Comparison of ENCODE assay signal across 1 cellular context in the genomic region with DNA sequence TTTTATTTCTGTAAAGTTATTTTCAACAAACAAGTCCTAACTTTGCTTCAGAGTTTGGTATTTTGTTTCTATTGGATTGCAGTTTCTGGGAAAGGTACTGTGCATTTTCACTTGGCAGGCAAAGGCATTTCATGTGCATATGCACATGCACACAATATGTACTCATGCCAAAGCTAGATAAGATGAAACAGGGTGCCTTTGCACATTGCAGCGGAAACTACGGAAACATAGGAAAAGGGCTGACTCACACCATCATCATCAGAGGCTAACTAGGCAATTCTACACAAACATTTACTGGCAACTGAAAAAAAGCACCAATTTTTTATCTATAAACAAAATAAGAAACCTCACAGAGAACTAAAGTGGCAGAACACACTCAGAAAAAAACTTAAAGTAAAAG.
A peak's percentile ranks its signal among the peaks of the same experiment; 100 is the strongest.
TF ChIP-seq lines count a peak whose summit lies in the region.

No MANE protein-coding gene starts in this region.

TF ChIP-seq in K562, 482 proteins besides CTCF, POLR2A, EP300 and RAD21 (continued from another document and continues in another):
- TF ChIP-seq PURB (CRISPR knock-in tag; IDR thresholded peaks at IDR 0.05; ENCODE audit: low read depth) (no peak), BACH1 (tag; IDR thresholded peaks at IDR 0.05) (0 out of 2 replicates have a peak, but pooled peaks have one; percentile 45), IRF2 (CRISPR knock-in tag; IDR thresholded peaks at IDR 0.05) (no peak), EWSR1 (IDR thresholded peaks at IDR 0.05; ENCODE audit: borderline replicate concordance, low read depth, partially characterized antibody) (no peak), MCM7 (IDR thresholded peaks at IDR 0.05) (no peak), RFX5 (IDR thresholded peaks at IDR 0.05; ENCODE audit: low read depth, low read length) (no peak), SIN3A (IDR thresholded peaks at IDR 0.05; ENCODE audit: borderline replicate concordance in 2 of 2, control insufficient read depth in 1 of 2, low read depth in 2 of 2, low read length in 2 of 2) (0 out of 4 replicates have a peak, but pooled peaks of 1 of the 2 experiments have one; percentile 24), FOXK1 (CRISPR knock-in tag; IDR thresholded peaks at IDR 0.05; ENCODE audit: borderline replicate concordance) (no peak), POU5F1 (IDR thresholded peaks at IDR 0.05; ENCODE audit: borderline replicate concordance, low read depth, low read length, partially characterized antibody) (no peak), ZNF696 (CRISPR knock-in tag; conservative IDR thresholded peaks at IDR 0.05) (no peak), ZNF175 (CRISPR knock-in tag; IDR thresholded peaks at IDR 0.05; ENCODE audit: low read depth) (no peak), ETV1 (tag; conservative IDR thresholded peaks at IDR 0.05; ENCODE audit: low read depth) (peak; percentile 67; the same call in 1 of the 2 replicates), LCOR (CRISPR knock-in tag; IDR thresholded peaks at IDR 0.05) (no peak), ZNF140 (CRISPR knock-in tag; IDR thresholded peaks at IDR 0.05) (no peak), ZNF3 (CRISPR knock-in tag; IDR thresholded peaks at IDR 0.05) (no peak), SRSF1 (IDR thresholded peaks at IDR 0.05; ENCODE audit: low read depth, low read length) (no peak), TBL1XR1 (IDR thresholded peaks at IDR 0.05; ENCODE audit: low read length in 2 of 2) (no peak), ZNF830 (CRISPR knock-in tag; IDR thresholded peaks at IDR 0.05) (no peak), FOS (IDR thresholded peaks at IDR 0.05; ENCODE audit: extremely low read depth, insufficient read length) (peak; percentile 20), ZFP1 (CRISPR knock-in tag; IDR thresholded peaks at IDR 0.05) (no peak), RBM22 (IDR thresholded peaks at IDR 0.05; ENCODE audit: low read depth, low read length, poor library complexity, severe bottlenecking) (no peak), ZNF764 (CRISPR knock-in tag; IDR thresholded peaks at IDR 0.05; ENCODE audit: low read depth) (no peak), PRMT5 (CRISPR knock-in tag; IDR thresholded peaks at IDR 0.05) (no peak), NBN (IDR thresholded peaks at IDR 0.05; ENCODE audit: low read depth) (0 out of 2 replicates have a peak, but pooled peaks have one; percentile 34), ZFX (CRISPR knock-in tag; IDR thresholded peaks at IDR 0.05) (no peak), ZBTB17 (CRISPR knock-in tag; IDR thresholded peaks at IDR 0.05) (no peak), RFX7 (CRISPR knock-in tag; IDR thresholded peaks at IDR 0.05) (no peak), PYGO2 (tag; IDR thresholded peaks at IDR 0.05) (no peak), SRF (CRISPR knock-in tag; IDR thresholded peaks at IDR 0.05) (no peak), PCBP1 (IDR thresholded peaks at IDR 0.05; ENCODE audit: low read depth, low read length, poor library complexity, severe bottlenecking) (no peak), WHSC1 (IDR thresholded peaks at IDR 0.05; ENCODE audit: low read length) (no peak), GATA2 (CRISPR knock-in tag; IDR thresholded peaks at IDR 0.05) (peak; percentile 64), SMARCA4 (IDR thresholded peaks at IDR 0.05) (peak; percentile 80), ERF (CRISPR knock-in tag; IDR thresholded peaks at IDR 0.05) (no peak), HDAC1 (IDR thresholded peaks at IDR 0.05) (no peak), SMAD1 (IDR thresholded peaks at IDR 0.05; ENCODE audit: low read depth, low read length, partially characterized antibody) (no peak), RHOXF2B (CRISPR knock-in tag; conservative IDR thresholded peaks at IDR 0.05) (no peak), ZNF253 (CRISPR knock-in tag; conservative IDR thresholded peaks at IDR 0.05) (no peak), HDAC6 (IDR thresholded peaks at IDR 0.05; ENCODE audit: low read depth, low read length) (no peak), STAG1 (CRISPR knock-in tag; IDR thresholded peaks at IDR 0.05; ENCODE audit: borderline replicate concordance) (no peak), RBFOX2 (IDR thresholded peaks at IDR 0.05; ENCODE audit: low read depth, low read length) (no peak), HIVEP1 (CRISPR knock-in tag; IDR thresholded peaks at IDR 0.05) (no peak), ZNF23 (CRISPR knock-in tag; IDR thresholded peaks at IDR 0.05) (no peak), GABPB1 (CRISPR knock-in tag; IDR thresholded peaks at IDR 0.05) (no peak), JUNB (CRISPR knock-in tag; conservative IDR thresholded peaks at IDR 0.05) (no peak), ZC3H4 (CRISPR knock-in tag; IDR thresholded peaks at IDR 0.05; ENCODE audit: borderline replicate concordance) (no peak), ZFP36 (IDR thresholded peaks at IDR 0.05; ENCODE audit: low read depth, low read length, partially characterized antibody) (no peak), SRSF7 (optimal IDR thresholded peaks at IDR 0.05; ENCODE audit: low read depth, low read length) (no peak), CC2D1A (IDR thresholded peaks at IDR 0.05) (peak; percentile 50; the same call in 1 of the 2 replicates), CBX3 (IDR thresholded peaks at IDR 0.05; ENCODE audit: borderline replicate concordance in 1 of 2, low read length in 2 of 2) (peak in 1 of 2 experiments; percentile 87; a peak in 1 of 3 replicates), ZNF282 (CRISPR knock-in tag; IDR thresholded peaks at IDR 0.05) (no peak), SRSF9 (IDR thresholded peaks at IDR 0.05; ENCODE audit: borderline replicate concordance, low read depth, low read length) (no peak), SUPT5H (IDR thresholded peaks at IDR 0.05) (no peak), TCFL5 (CRISPR knock-in tag; conservative IDR thresholded peaks at IDR 0.05) (no peak), MTA1 (IDR thresholded peaks at IDR 0.05; ENCODE audit: borderline replicate concordance) (no peak), POLR2B (IDR thresholded peaks at IDR 0.05; ENCODE audit: low read depth, partially characterized antibody) (no peak), CEBPG (CRISPR knock-in tag; IDR thresholded peaks at IDR 0.05) (no peak), CEBPG (tag; conservative IDR thresholded peaks at IDR 0.05 in 1 of 2, IDR thresholded peaks at IDR 0.05 in 1 of 2) (no peak), GTF2E2 (tag; IDR thresholded peaks at IDR 0.05) (no peak)
- TF ChIP-seq, protein P1, sequence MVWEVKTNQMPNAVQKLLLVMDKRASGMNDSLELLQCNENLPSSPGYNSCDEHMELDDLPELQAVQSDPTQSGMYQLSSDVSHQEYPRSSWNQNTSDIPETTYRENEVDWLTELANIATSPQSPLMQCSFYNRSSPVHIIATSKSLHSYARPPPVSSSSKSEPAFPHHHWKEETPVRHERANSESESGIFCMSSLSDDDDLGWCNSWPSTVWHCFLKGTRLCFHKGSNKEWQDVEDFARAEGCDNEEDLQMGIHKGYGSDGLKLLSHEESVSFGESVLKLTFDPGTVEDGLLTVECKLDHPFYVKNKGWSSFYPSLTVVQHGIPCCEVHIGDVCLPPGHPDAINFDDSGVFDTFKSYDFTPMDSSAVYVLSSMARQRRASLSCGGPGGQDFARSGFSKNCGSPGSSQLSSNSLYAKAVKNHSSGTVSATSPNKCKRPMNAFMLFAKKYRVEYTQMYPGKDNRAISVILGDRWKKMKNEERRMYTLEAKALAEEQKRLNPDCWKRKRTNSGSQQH (CRISPR knock-in tag; IDR thresholded peaks at IDR 0.05), result no peak
- TF ChIP-seq, protein P2, sequence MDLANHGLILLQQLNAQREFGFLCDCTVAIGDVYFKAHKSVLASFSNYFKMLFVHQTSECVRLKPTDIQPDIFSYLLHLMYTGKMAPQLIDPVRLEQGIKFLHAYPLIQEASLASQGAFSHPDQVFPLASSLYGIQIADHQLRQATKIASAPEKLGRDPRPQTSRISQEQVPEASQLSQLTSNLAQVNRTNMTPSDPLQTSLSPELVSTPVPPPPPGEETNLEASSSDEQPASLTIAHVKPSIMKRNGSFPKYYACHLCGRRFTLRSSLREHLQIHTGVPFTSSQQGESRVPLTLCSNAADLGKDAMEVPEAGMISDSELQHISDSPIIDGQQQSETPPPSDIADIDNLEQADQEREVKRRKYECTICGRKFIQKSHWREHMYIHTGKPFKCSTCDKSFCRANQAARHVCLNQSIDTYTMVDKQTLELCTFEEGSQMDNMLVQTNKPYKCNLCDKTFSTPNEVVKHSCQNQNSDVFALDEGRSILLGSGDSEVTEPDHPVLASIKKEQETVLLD (IDR thresholded peaks at IDR 0.05), result no peak
- TF ChIP-seq, protein P3, sequence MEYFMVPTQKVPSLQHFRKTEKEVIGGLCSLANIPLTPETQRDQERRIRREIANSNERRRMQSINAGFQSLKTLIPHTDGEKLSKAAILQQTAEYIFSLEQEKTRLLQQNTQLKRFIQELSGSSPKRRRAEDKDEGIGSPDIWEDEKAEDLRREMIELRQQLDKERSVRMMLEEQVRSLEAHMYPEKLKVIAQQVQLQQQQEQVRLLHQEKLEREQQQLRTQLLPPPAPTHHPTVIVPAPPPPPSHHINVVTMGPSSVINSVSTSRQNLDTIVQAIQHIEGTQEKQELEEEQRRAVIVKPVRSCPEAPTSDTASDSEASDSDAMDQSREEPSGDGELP (CRISPR knock-in tag; IDR thresholded peaks at IDR 0.05; ENCODE audit: borderline replicate concordance), result no peak
- TF ChIP-seq, protein P4, sequence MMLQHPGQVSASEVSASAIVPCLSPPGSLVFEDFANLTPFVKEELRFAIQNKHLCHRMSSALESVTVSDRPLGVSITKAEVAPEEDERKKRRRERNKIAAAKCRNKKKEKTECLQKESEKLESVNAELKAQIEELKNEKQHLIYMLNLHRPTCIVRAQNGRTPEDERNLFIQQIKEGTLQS (IDR thresholded peaks at IDR 0.05), result peak; percentile 77
- TF ChIP-seq, protein P4 (CRISPR knock-in tag; conservative IDR thresholded peaks at IDR 0.05), result no peak
- TF ChIP-seq, protein P5, sequence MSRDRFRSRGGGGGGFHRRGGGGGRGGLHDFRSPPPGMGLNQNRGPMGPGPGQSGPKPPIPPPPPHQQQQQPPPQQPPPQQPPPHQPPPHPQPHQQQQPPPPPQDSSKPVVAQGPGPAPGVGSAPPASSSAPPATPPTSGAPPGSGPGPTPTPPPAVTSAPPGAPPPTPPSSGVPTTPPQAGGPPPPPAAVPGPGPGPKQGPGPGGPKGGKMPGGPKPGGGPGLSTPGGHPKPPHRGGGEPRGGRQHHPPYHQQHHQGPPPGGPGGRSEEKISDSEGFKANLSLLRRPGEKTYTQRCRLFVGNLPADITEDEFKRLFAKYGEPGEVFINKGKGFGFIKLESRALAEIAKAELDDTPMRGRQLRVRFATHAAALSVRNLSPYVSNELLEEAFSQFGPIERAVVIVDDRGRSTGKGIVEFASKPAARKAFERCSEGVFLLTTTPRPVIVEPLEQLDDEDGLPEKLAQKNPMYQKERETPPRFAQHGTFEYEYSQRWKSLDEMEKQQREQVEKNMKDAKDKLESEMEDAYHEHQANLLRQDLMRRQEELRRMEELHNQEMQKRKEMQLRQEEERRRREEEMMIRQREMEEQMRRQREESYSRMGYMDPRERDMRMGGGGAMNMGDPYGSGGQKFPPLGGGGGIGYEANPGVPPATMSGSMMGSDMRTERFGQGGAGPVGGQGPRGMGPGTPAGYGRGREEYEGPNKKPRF (IDR thresholded peaks at IDR 0.05; ENCODE audit: low read depth, low read length), result no peak
- TF ChIP-seq, protein P6, sequence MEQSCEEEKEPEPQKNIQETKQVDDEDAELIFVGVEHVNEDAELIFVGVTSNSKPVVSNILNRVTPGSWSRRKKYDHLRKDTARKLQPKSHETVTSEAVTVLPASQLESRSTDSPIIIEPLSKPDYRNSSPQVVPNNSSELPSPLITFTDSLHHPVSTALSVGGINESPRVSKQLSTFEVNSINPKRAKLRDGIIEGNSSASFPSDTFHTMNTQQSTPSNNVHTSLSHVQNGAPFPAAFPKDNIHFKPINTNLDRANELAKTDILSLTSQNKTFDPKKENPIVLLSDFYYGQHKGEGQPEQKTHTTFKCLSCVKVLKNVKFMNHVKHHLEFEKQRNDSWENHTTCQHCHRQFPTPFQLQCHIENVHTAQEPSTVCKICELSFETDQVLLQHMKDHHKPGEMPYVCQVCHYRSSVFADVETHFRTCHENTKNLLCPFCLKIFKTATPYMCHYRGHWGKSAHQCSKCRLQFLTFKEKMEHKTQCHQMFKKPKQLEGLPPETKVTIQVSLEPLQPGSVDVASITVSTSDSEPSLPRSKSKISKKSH (CRISPR knock-in tag; IDR thresholded peaks at IDR 0.05), result no peak
- TF ChIP-seq, protein P7, sequence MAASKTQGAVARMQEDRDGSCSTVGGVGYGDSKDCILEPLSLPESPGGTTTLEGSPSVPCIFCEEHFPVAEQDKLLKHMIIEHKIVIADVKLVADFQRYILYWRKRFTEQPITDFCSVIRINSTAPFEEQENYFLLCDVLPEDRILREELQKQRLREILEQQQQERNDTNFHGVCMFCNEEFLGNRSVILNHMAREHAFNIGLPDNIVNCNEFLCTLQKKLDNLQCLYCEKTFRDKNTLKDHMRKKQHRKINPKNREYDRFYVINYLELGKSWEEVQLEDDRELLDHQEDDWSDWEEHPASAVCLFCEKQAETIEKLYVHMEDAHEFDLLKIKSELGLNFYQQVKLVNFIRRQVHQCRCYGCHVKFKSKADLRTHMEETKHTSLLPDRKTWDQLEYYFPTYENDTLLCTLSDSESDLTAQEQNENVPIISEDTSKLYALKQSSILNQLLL (CRISPR knock-in tag; IDR thresholded peaks at IDR 0.05; ENCODE audit: borderline replicate concordance), result no peak
- TF ChIP-seq, protein P8, sequence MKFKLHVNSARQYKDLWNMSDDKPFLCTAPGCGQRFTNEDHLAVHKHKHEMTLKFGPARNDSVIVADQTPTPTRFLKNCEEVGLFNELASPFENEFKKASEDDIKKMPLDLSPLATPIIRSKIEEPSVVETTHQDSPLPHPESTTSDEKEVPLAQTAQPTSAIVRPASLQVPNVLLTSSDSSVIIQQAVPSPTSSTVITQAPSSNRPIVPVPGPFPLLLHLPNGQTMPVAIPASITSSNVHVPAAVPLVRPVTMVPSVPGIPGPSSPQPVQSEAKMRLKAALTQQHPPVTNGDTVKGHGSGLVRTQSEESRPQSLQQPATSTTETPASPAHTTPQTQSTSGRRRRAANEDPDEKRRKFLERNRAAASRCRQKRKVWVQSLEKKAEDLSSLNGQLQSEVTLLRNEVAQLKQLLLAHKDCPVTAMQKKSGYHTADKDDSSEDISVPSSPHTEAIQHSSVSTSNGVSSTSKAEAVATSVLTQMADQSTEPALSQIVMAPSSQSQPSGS (CRISPR knock-in tag; IDR thresholded peaks at IDR 0.05), result no peak
- TF ChIP-seq, protein P9, sequence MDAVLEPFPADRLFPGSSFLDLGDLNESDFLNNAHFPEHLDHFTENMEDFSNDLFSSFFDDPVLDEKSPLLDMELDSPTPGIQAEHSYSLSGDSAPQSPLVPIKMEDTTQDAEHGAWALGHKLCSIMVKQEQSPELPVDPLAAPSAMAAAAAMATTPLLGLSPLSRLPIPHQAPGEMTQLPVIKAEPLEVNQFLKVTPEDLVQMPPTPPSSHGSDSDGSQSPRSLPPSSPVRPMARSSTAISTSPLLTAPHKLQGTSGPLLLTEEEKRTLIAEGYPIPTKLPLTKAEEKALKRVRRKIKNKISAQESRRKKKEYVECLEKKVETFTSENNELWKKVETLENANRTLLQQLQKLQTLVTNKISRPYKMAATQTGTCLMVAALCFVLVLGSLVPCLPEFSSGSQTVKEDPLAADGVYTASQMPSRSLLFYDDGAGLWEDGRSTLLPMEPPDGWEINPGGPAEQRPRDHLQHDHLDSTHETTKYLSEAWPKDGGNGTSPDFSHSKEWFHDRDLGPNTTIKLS (IDR thresholded peaks at IDR 0.05; ENCODE audit: borderline replicate concordance, low read depth), result no peak
